ENCODE assay signal across 19 cellular contexts in the genomic region with DNA sequence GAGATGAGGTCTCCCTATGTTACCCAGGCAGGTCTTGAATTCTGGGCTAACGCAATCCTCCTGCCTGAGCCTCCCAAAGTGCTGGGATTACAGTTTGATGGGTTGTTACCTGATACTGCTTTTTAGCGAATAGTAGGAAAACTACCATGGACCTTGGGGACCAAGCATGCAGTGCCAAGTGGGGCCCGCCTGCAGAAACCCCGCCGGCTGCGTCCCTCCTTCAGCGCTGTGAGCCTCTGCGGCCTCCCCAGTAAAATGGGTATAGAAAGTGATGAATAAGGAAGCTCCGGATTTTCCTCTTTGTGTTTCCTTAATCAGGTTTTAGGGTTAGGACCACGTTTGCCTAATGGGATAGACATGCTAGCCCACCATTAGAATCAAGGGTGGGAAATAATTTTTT. TPM values are rescaled to one million over a fixed set of nuclear protein-coding genes. Genes with fewer than 3 reads are reported as not detected.
DNase-seq lines count a peak whose midpoint lies in the region; ATAC-seq and TF ChIP-seq lines count a peak whose summit lies in the region.
"Had no signal": no experiment of that assay in that cellular context is flagged by ENCODE, and none has a peak within 500 bp of the region (broad histone marks: within the 10 kb centered on the region; RNA-seq: fewer than 3 reads in every experiment).

No MANE protein-coding gene starts in this region.

- no peaks in the 10 kb centered on the region; the same call in 1 of the 2 replicates for H3K79me2 ChIP-seq in OCI-LY3 (ENCODE audit: low read length)

- H3K4me3 ChIP-seq in OCI-LY3 (ENCODE audit: low read length) (no peak overlapping the region), tibial artery (no peak overlapping the region)

- H4K20me1 ChIP-seq in OCI-LY3 (ENCODE audit: insufficient read depth, low read length): no peaks in the 10 kb centered on the region

- H3K4me2 ChIP-seq in OCI-LY3 (ENCODE audit: low read length): no peak overlapping the region

- no peak for ATAC-seq in GM19035 (IDR thresholded peaks at IDR 0.05; ENCODE audit: unreplicated experiment)
- ATAC-seq: Right ventricle myocardium inferior had no signal

- intact Hi-C loops in dendritic cell treated with granulocyte-macrophage colony-stimulating factor and Interleukin-4, amounts not matched to agents 40 ng/mL and 50 ng/mL, for 4 days (cut with micrococcal nuclease): no loop called here
- intact Hi-C loops in tibial artery (cut with DNase I; ENCODE audit: low total_unique reads): loop anchor here (10.0 kb wide), 1 partner anchor 185 kb away; no protein-coding TSS in a partner anchor
- intact Hi-C loops in activated CD4-positive, alpha-beta T cell treated with anti-CD3 and anti-CD28 coated beads, Interleukin-2, amount 10 ng/mL, durations not matched to agents 24 days and 14 days (cut with micrococcal nuclease): no loop called here

- H3K9me3 ChIP-seq in OCI-LY3 (ENCODE audit: insufficient read depth, low read length) (no peaks in the 10 kb centered on the region), tibial artery (no peaks in the 10 kb centered on the region)

- TF ChIP-seq CTCF in OCI-LY3 (IDR thresholded peaks at IDR 0.05; ENCODE audit: low read depth, low read length) (no peak), osteocyte (IDR thresholded peaks at IDR 0.05) (no peak), tibial artery (IDR thresholded peaks at IDR 0.05) (no peak)

- H3K36me3 ChIP-seq in OCI-LY3 (replicated peaks; ENCODE audit: low read depth, low read length): no peaks in the 10 kb centered on the region
- no peaks in the 10 kb centered on the region for H3K36me3 ChIP-seq in tibial artery

- H3K4me1 Mint-ChIP-seq in dendritic cell treated with granulocyte-macrophage colony-stimulating factor and Interleukin-4, amounts not matched to agents 40 ng/mL and 50 ng/mL, for 4 days (ENCODE audit: low read depth): peaks cover 83% of the 10 kb centered on the region
- H3K4me1 Mint-ChIP-seq in osteocyte (ENCODE audit: unreplicated experiment): peaks cover 76% of the 10 kb centered on the region
- peaks cover 17% of the 10 kb centered on the region for H3K4me1 Mint-ChIP-seq in activated CD4-positive, alpha-beta T cell treated with anti-CD3 and anti-CD28 coated beads, Interleukin-2, amount 10 ng/mL, durations not matched to agents 24 days and 14 days

- no peak overlapping the region for H3K9ac ChIP-seq in OCI-LY3 (ENCODE audit: low read length)

- no peaks in the 10 kb centered on the region for H3K9me3 Mint-ChIP-seq in dendritic cell treated with granulocyte-macrophage colony-stimulating factor and Interleukin-4, amounts not matched to agents 40 ng/mL and 50 ng/mL, for 4 days
- H3K9me3 Mint-ChIP-seq in osteocyte (ENCODE audit: unreplicated experiment): peaks cover 3% of the 10 kb centered on the region
- H3K9me3 Mint-ChIP-seq in activated CD4-positive, alpha-beta T cell treated with anti-CD3 and anti-CD28 coated beads, Interleukin-2, amount 10 ng/mL, durations not matched to agents 24 days and 14 days: no peaks in the 10 kb centered on the region
- H3K9me3 Mint-ChIP-seq: IgD-negative memory B cell had no signal

- no peaks in the 10 kb centered on the region for H3K27me3 Mint-ChIP-seq in dendritic cell treated with granulocyte-macrophage colony-stimulating factor and Interleukin-4, amounts not matched to agents 40 ng/mL and 50 ng/mL, for 4 days
- no peaks in the 10 kb centered on the region for H3K27me3 Mint-ChIP-seq in osteocyte (ENCODE audit: unreplicated experiment)
- H3K27me3 Mint-ChIP-seq in activated CD4-positive, alpha-beta T cell treated with anti-CD3 and anti-CD28 coated beads, Interleukin-2, amount 10 ng/mL, durations not matched to agents 24 days and 14 days: no peaks in the 10 kb centered on the region
- H3K27me3 Mint-ChIP-seq: IgD-negative memory B cell had no signal

- H3K36me3 Mint-ChIP-seq in dendritic cell treated with granulocyte-macrophage colony-stimulating factor and Interleukin-4, amounts not matched to agents 40 ng/mL and 50 ng/mL, for 4 days (ENCODE audit: low read depth): peaks cover 77% of the 10 kb centered on the region
- H3K36me3 Mint-ChIP-seq in osteocyte (ENCODE audit: unreplicated experiment): peaks cover 2% of the 10 kb centered on the region
- no peaks in the 10 kb centered on the region for H3K36me3 Mint-ChIP-seq in activated CD4-positive, alpha-beta T cell treated with anti-CD3 and anti-CD28 coated beads, Interleukin-2, amount 10 ng/mL, durations not matched to agents 24 days and 14 days (ENCODE audit: low read depth)

- H3K27ac ChIP-seq in OCI-LY3 (ENCODE audit: low read length) (peak overlapping the region; percentile 83; the same call in 1 of the 2 replicates), tibial artery (peak overlapping the region; percentile 94 to 99)

- H2AFZ ChIP-seq in OCI-LY3 (ENCODE audit: low read depth, low read length): no peak overlapping the region

- H3K4me1 ChIP-seq in OCI-LY3 (ENCODE audit: low read length): peaks cover 87% of the 10 kb centered on the region
- peaks cover 0 to 96% (median 47%) of the 10 kb centered on the region in 4 donors for H3K4me1 ChIP-seq in tibial artery

- peak overlapping the region; percentile 34 for H3K4me3 Mint-ChIP-seq in dendritic cell treated with granulocyte-macrophage colony-stimulating factor and Interleukin-4, amounts not matched to agents 40 ng/mL and 50 ng/mL, for 4 days
- no peak overlapping the region for H3K4me3 Mint-ChIP-seq in osteocyte (ENCODE audit: unreplicated experiment)
- no peak overlapping the region for H3K4me3 Mint-ChIP-seq in activated CD4-positive, alpha-beta T cell treated with anti-CD3 and anti-CD28 coated beads, Interleukin-2, amount 10 ng/mL, durations not matched to agents 24 days and 14 days

- H3K27ac Mint-ChIP-seq in dendritic cell treated with granulocyte-macrophage colony-stimulating factor and Interleukin-4, amounts not matched to agents 40 ng/mL and 50 ng/mL, for 4 days: peak overlapping the region; percentile 97
- peak overlapping the region; percentile 92 for H3K27ac Mint-ChIP-seq in osteocyte (ENCODE audit: unreplicated experiment)
- H3K27ac Mint-ChIP-seq in activated CD4-positive, alpha-beta T cell treated with anti-CD3 and anti-CD28 coated beads, Interleukin-2, amount 10 ng/mL, durations not matched to agents 24 days and 14 days: no peak overlapping the region

- no peaks in the 10 kb centered on the region for H3K27me3 ChIP-seq in OCI-LY3 (ENCODE audit: low read depth, low read length)
- no peaks in the 10 kb centered on the region for H3K27me3 ChIP-seq in tibial artery

- DNase-seq in osteocyte (ENCODE audit: extremely low spot score, unreplicated experiment) (no peak), tibial artery (peak in 1 of 2 donors; percentile 37), T-helper 1 cell (no peak)
- DNase-seq in activated CD4-positive, alpha-beta T cell treated with anti-CD3 and anti-CD28 coated beads, Interleukin-2, amount 10 ng/mL, durations not matched to agents 24 days and 14 days: no peak
- DNase-seq: C1 segment of cervical spinal cord, DMS79 treated with DMSO at 0.1 percent for 48 hours, Kasumi-1, MM.1S, NCI-H1092 treated with DMSO at 0.1 percent for 48 hours, NCI-H1694, NCI-H2107, NCI-H2227 treated with DMSO at 0.1 percent for 48 hours, NCI-H524 had no signal

RNA-seq across cellular contexts. Expression of gene RAMP1, which starts 30.4 kb away (rescaled TPM):
- total RNA-seq in osteocyte: 87.9 and 93.4 TPM in 2 replicates
- total RNA-seq in activated CD4-positive, alpha-beta T cell treated with anti-CD3 and anti-CD28 coated beads, Interleukin-2, amount 10 ng/mL, durations not matched to agents 24 days and 14 days: 17.6 TPM in 2 replicates
- total RNA-seq: HT1080 had no signal
